In the genomic region with DNA sequence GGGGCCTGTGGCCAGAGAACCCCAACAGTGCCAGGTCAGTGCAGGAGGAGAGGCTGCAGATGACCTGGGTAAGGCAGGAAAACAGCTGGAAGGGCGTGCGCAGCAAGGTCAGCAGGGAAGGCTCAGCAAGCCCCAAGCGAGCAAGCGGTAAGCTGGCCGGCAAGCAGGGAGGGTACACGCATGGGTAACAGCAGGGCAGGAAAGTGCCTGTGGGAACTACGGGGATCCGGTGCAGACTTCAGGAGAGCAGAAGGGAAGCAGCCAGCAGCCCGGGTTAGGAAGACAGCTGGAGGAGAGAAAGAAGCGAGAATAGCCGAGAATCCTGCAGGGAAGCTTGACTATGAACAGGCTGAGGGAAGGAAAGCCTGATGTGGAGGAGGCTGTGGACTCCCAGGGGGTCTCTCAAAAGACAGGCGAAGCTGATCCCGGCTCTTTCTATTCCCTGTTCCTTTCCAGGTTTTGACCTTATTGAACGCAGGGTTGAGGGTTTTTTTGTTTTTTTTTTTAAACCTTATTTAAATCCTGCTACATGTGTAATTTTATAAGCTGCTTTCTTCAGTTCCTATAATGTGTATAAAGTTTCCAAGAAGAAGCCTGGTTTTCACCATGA, we compare ENCODE assay signal across 25 cellular contexts. TPM values are rescaled to one million over a fixed set of nuclear protein-coding genes. Genes with fewer than 3 reads are reported as not detected.
DNase-seq lines count a peak whose midpoint lies in the region; TF ChIP-seq lines count a peak whose summit lies in the region.
"Had no signal": no experiment of that assay in that cellular context is flagged by ENCODE, and none has a peak within 500 bp of the region (broad histone marks: within the 10 kb centered on the region; RNA-seq: fewer than 3 reads in every experiment).

No MANE protein-coding gene starts in this region.

- H4K20me1 ChIP-seq in neural progenitor cell (ENCODE audit: low read depth) (no peaks in the 10 kb centered on the region), GM23248 (ENCODE audit: insufficient read depth) (no peaks in the 10 kb centered on the region)

- H3K27me3 ChIP-seq in neural progenitor cell (peaks cover 10% of the 10 kb centered on the region), GM23248 (replicated peaks; ENCODE audit: insufficient read depth) (no peaks in the 10 kb centered on the region)

- TF ChIP-seq CTCF in HEK293 (tag by site-specific recombination; IDR thresholded peaks at IDR 0.05) (no peak), endothelial cell (IDR thresholded peaks at IDR 0.05; ENCODE audit: unreplicated experiment) (no peak), neural progenitor cell (IDR thresholded peaks at IDR 0.05) (no peak)

- no peak overlapping the region for H2AFZ ChIP-seq in neural progenitor cell (replicated peaks)
- H2AFZ ChIP-seq in GM23248: no peak overlapping the region

- POLR2A ChIA-PET in HEK293 (lab: Yijun Ruan, JAX): no interaction called here

- H3K36me3 Mint-ChIP-seq in endothelial cell (ENCODE audit: low read depth, unreplicated experiment) (peaks cover 4% of the 10 kb centered on the region), neural progenitor cell (peaks cover 4% of the 10 kb centered on the region)
- H3K36me3 Mint-ChIP-seq: stimulated activated effector memory CD8-positive, alpha-beta T cell treated with anti-CD3 and anti-CD28 coated beads, Interleukin-12 subunit alpha, Interleukin-12 subunit beta, amount 100 ng/mL, for 72 hours had no signal

- CTCF ChIA-PET in HEK293 (lab: Yijun Ruan, JAX): interaction anchor here (0.6 to 7.2 kb wide), 5 partner anchors 12 to 625 kb away, joined by 3 to 42 read pairs (median 5); no protein-coding TSS in a partner anchor

- peaks cover under 1% of the 10 kb centered on the region; the same call in 1 of the 2 replicates for H3K4me1 ChIP-seq in HEK293 (ENCODE audit: control insufficient read depth, insufficient read depth, low read length)
- H3K4me1 ChIP-seq in neural progenitor cell: no peaks in the 10 kb centered on the region
- peaks cover 10% of the 10 kb centered on the region for H3K4me1 ChIP-seq in GM23248 (ENCODE audit: insufficient read depth)
- H3K4me1 ChIP-seq: right lobe of liver had no signal

- H3K27ac Mint-ChIP-seq in endothelial cell (ENCODE audit: unreplicated experiment) (no peak overlapping the region), neural progenitor cell (no peak overlapping the region)
- H3K27ac Mint-ChIP-seq: CD4-positive, alpha-beta T cell; effector memory CD8-positive, alpha-beta T cell; stimulated activated effector memory CD8-positive, alpha-beta T cell treated with anti-CD3 and anti-CD28 coated beads, Interleukin-12 subunit alpha, Interleukin-12 subunit beta, amount 100 ng/mL, for 72 hours had no signal

- H3F3A ChIP-seq in neural progenitor cell (ENCODE audit: low read depth) (no peaks in the 10 kb centered on the region), GM23248 (ENCODE audit: insufficient read depth) (peaks cover 7% of the 10 kb centered on the region)

- DNase-seq in DMS 273 (lab: John Stamatoyannopoulos, UW; ENCODE audit: unreplicated experiment) (peak; percentile 89), endothelial cell (ENCODE audit: low spot score) (peak; percentile 46), neural progenitor cell (ENCODE audit: low spot score) (peak; percentile 16), RPMI8226 (no peak), GM23248 (no peak), GM03348 (ENCODE audit: low spot score) (no peak)
- DNase-seq: activated CD4-positive, alpha-beta T cell treated with anti-CD3 and anti-CD28 coated beads, Interleukin-2, amount 50 U/mL, for 1 hour; activated naive CD4-positive, alpha-beta T cell; CD4-positive, alpha-beta T cell; DND-41; effector memory CD8-positive, alpha-beta T cell; GOT3; Kasumi-1; NCI-H1092; NCI-H226; right lobe of liver had no signal

- H3K4me2 ChIP-seq in neural progenitor cell (no peak overlapping the region), GM23248 (ENCODE audit: unreplicated experiment) (no peak overlapping the region)

- H3K36me3 ChIP-seq in HEK293 (ENCODE audit: control insufficient read depth in 2 of 2, insufficient read depth in 1 of 2, low read length in 2 of 2) (no peaks in the 10 kb centered on the region), neural progenitor cell (no peaks in the 10 kb centered on the region), GM23248 (ENCODE audit: low read depth) (no peaks in the 10 kb centered on the region)
- H3K36me3 ChIP-seq: right lobe of liver had no signal

- H3K4me3 Mint-ChIP-seq in endothelial cell (ENCODE audit: unreplicated experiment) (no peak overlapping the region), neural progenitor cell (no peak overlapping the region)
- H3K4me3 Mint-ChIP-seq: CD4-positive, alpha-beta T cell; effector memory CD8-positive, alpha-beta T cell; stimulated activated effector memory CD8-positive, alpha-beta T cell treated with anti-CD3 and anti-CD28 coated beads, Interleukin-12 subunit alpha, Interleukin-12 subunit beta, amount 100 ng/mL, for 72 hours had no signal

- H3K79me2 ChIP-seq in neural progenitor cell (ENCODE audit: low read depth) (no peaks in the 10 kb centered on the region), GM23248 (ENCODE audit: insufficient read depth) (no peaks in the 10 kb centered on the region)

- H3K4me3 ChIP-seq in HEK293 (ENCODE audit: low read depth, low read length): no peak overlapping the region
- no peak overlapping the region for H3K4me3 ChIP-seq in neural progenitor cell
- H3K4me3 ChIP-seq in GM23248: no peak overlapping the region
- H3K4me3 ChIP-seq: lung, right lobe of liver had no signal

- peaks cover 8% of the 10 kb centered on the region for H3K27me3 Mint-ChIP-seq in endothelial cell (ENCODE audit: unreplicated experiment)
- H3K27me3 Mint-ChIP-seq in neural progenitor cell (ENCODE audit: insufficient read depth, low read depth): peaks cover 13% of the 10 kb centered on the region
- H3K27me3 Mint-ChIP-seq: CD4-positive, alpha-beta T cell had no signal

- H3K4me1 Mint-ChIP-seq in endothelial cell (ENCODE audit: unreplicated experiment) (peaks cover 9% of the 10 kb centered on the region), neural progenitor cell (peaks cover 7% of the 10 kb centered on the region)

- H3K9me2 ChIP-seq in GM23248 (ENCODE audit: insufficient read depth): no peaks in the 10 kb centered on the region

- H3K9me3 ChIP-seq in HEK293 (ENCODE audit: control insufficient read depth, insufficient read depth, low read depth, low read length) (no peaks in the 10 kb centered on the region), neural progenitor cell (ENCODE audit: low read depth) (peaks cover 4% of the 10 kb centered on the region), GM23248 (ENCODE audit: low read depth) (no peaks in the 10 kb centered on the region)
- H3K9me3 ChIP-seq: right lobe of liver had no signal

- H3K9me3 Mint-ChIP-seq in endothelial cell (ENCODE audit: unreplicated experiment) (no peaks in the 10 kb centered on the region), neural progenitor cell (peaks cover 11% of the 10 kb centered on the region)
- H3K9me3 Mint-ChIP-seq: CD4-positive, alpha-beta T cell; stimulated activated effector memory CD8-positive, alpha-beta T cell treated with anti-CD3 and anti-CD28 coated beads, Interleukin-12 subunit alpha, Interleukin-12 subunit beta, amount 100 ng/mL, for 72 hours had no signal

- H3K9ac ChIP-seq in neural progenitor cell: no peak overlapping the region
- H3K9ac ChIP-seq in GM23248: no peak overlapping the region

- H3K27ac ChIP-seq in HEK293 (ENCODE audit: extremely low read depth, low read depth, low read length) (no peak overlapping the region), neural progenitor cell (no peak overlapping the region), GM23248 (no peak overlapping the region)
- H3K27ac ChIP-seq: right lobe of liver had no signal

- 88 to 93% methylated on average over 14 of the region's 14 CpGs for WGBS in GM23248 (ENCODE audit: low coverage in 1 of 2, low lambda C conversion rate in 2 of 2, missing lambda C conversion rate in 2 of 2), 2 experiments

- in situ Hi-C loops in GM23248 (cut with MboI): no loop called here

TF ChIP-seq in HEK293, 187 proteins besides CTCF, POLR2A, EP300 and RAD21:
- TF ChIP-seq, protein P1, sequence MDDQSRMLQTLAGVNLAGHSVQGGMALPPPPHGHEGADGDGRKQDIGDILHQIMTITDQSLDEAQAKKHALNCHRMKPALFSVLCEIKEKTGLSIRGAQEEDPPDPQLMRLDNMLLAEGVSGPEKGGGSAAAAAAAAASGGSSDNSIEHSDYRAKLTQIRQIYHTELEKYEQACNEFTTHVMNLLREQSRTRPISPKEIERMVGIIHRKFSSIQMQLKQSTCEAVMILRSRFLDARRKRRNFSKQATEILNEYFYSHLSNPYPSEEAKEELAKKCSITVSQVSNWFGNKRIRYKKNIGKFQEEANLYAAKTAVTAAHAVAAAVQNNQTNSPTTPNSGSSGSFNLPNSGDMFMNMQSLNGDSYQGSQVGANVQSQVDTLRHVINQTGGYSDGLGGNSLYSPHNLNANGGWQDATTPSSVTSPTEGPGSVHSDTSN (CRISPR knock-in tag; IDR thresholded peaks at IDR 0.05): no peak
- TF ChIP-seq ZNF830 (tag by site-specific recombination; IDR thresholded peaks at IDR 0.05; ENCODE audit: low read depth) (no peak), ZNF747 (tag by site-specific recombination; IDR thresholded peaks at IDR 0.05) (no peak), ZIC2 (tag by site-specific recombination; IDR thresholded peaks at IDR 0.05) (peak; percentile 50; the same call in 1 of the 2 replicates), MZF1 (tag by site-specific recombination; IDR thresholded peaks at IDR 0.05; ENCODE audit: borderline replicate concordance) (no peak), ZNF341 (tag by site-specific recombination; IDR thresholded peaks at IDR 0.05; ENCODE audit: low read depth) (peak; percentile 61)

RNA-seq across cellular contexts. Expression of a gene that starts 20.9 kb away (rescaled TPM):
- total RNA-seq in endothelial cell (ENCODE audit: unreplicated experiment) (not detected), neural progenitor cell (ENCODE audit: low replicate concordance) (0.09 TPM in 1 of 2 replicates, not detected in the other)
- total RNA-seq in GM23248 (2014; rRNA removed; shearing (Covaris generic)): not detected in 2 replicates
- polyA plus RNA-seq in GM23248 (2016; fragmentation: Nextera tagmentation; extraction: Ambion mirVana): not detected in 2 replicates
- total RNA-seq: astrocyte, fibroblast of lung, myocyte, osteoblast, Right ventricle myocardium inferior, temporal lobe had no signal
- polyA plus RNA-seq: fibroblast of lung had no signal

Comparison
In these comparisons a context has a peak if more than half of its experiments do, and no peak if none do; other contexts are left out.
1. DNase-seq: peak in DMS 273 (single experiment), endothelial cell (single experiment) and neural progenitor cell (single experiment); none in RPMI8226 (single experiment), GM23248 (single experiment) and GM03348 (single experiment).